ENCODE assay signal across 23 cellular contexts in the genomic region with DNA sequence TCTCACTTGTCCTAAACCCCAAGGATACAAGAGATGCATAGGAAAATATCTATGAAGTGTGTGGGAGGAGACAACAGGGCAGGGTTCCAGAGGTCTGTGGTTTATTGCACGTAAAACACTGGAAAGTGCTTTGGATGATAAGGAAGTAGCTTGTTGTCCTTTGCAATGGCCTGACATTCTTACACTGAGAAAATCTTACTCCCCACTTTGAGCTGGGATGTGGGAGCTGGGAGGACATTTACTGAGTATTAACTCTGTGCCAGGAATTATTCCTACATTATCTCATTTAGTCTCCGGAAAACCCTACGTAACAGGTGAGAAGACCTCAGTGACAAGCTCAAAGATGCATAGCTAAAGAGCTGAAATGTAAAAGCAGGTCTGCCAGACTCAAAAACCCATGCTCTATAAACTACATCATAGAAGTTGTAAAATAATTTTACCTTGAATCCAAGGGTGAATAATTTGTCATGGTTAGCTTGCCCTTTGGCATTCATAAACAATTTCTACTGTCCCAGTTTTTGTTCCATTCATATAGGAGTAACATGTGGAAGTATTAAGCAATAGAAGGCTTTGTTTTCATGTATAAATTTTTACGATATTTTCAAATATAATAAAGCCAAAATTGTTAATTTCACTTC. TPM values are rescaled to one million over a fixed set of nuclear protein-coding genes. Genes with fewer than 3 reads are reported as not detected.
DNase-seq lines count a peak whose midpoint lies in the region; ATAC-seq and TF ChIP-seq lines count a peak whose summit lies in the region.
"Had no signal": no experiment of that assay in that cellular context is flagged by ENCODE, and none has a peak within 500 bp of the region (broad histone marks: within the 10 kb centered on the region; RNA-seq: fewer than 3 reads in every experiment).

No MANE protein-coding gene starts in this region.

- TF ChIP-seq EP300 in tibial nerve (IDR thresholded peaks at IDR 0.05) = no peak

- H3K27me3 Mint-ChIP-seq in MCF 10A (ENCODE audit: insufficient read depth, unreplicated experiment) (no peaks in the 10 kb centered on the region), immature natural killer cell (ENCODE audit: low read depth in 3 of 3) (peaks cover 0 to 4% (median 2%) of the 10 kb centered on the region in 3 donors)
- H3K27me3 Mint-ChIP-seq in activated CD8-positive, alpha-beta memory T cell treated with anti-CD3 and anti-CD28 coated beads, Interleukin-2, amount 10 ng/mL, durations not matched to agents 7 days and 5 days = no peaks in the 10 kb centered on the region
- H3K27me3 Mint-ChIP-seq: stimulated activated naive CD8-positive, alpha-beta T cell treated with anti-CD3 and anti-CD28 coated beads, Interleukin-15, Interleukin-2, amounts not matched to agents 100 ng/mL and 50 ng/mL, for 24 hours had no signal

- no peak for ATAC-seq in activated CD8-positive, alpha-beta memory T cell treated with anti-CD3 and anti-CD28 coated beads, Interleukin-2, amount 10 ng/mL, durations not matched to agents 7 days and 5 days
- ATAC-seq: activated T-helper 17 cell treated with anti-CD3 and anti-CD28 coated beads, Interleukin-2, amount 50 U/mL, for 72 hours; gastroesophageal sphincter; GM12878; GM23338 had no signal

- H3K27ac ChIP-seq in breast epithelium (no peak overlapping the region), SJCRH30 (no peak overlapping the region), tibial nerve (no peak overlapping the region)
- H3K27ac ChIP-seq: coronary artery, gastroesophageal sphincter had no signal

- no peak for TF ChIP-seq CTCF in MCF 10A (IDR thresholded peaks at IDR 0.05; ENCODE audit: unreplicated experiment)
- no peak for TF ChIP-seq CTCF in breast epithelium (IDR thresholded peaks at IDR 0.05)
- no peak for TF ChIP-seq CTCF in fibroblast of pulmonary artery (IDR thresholded peaks at IDR 0.05; ENCODE audit: low read length, missing control alignments)
- TF ChIP-seq CTCF in tibial nerve (IDR thresholded peaks at IDR 0.05) = no peak

- H3K27ac Mint-ChIP-seq in MCF 10A (ENCODE audit: low read depth, unreplicated experiment) (no peak overlapping the region), immature natural killer cell (no peak overlapping the region)
- no peak overlapping the region for H3K27ac Mint-ChIP-seq in activated CD8-positive, alpha-beta memory T cell treated with anti-CD3 and anti-CD28 coated beads, Interleukin-2, amount 10 ng/mL, durations not matched to agents 7 days and 5 days
- H3K27ac Mint-ChIP-seq: activated T-helper 17 cell treated with anti-CD3 and anti-CD28 coated beads, Interleukin-2, amount 50 U/mL, for 72 hours; CD4-positive, alpha-beta memory T cell; GM23338; stimulated activated naive CD8-positive, alpha-beta T cell treated with anti-CD3 and anti-CD28 coated beads, Interleukin-15, Interleukin-2, amounts not matched to agents 100 ng/mL and 50 ng/mL, for 24 hours; T-helper 1 cell treated with Interleukin-12 subunit alpha and Interleukin-12 subunit beta and Interleukin-4 antibody, amounts not matched to agents 30 μg/mL and 1 μg/mL, for 36 hours had no signal

- TF ChIP-seq POLR2A in breast epithelium (IDR thresholded peaks at IDR 0.05) (no peak), tibial nerve (IDR thresholded peaks at IDR 0.05) (no peak)

- H3K4me1 Mint-ChIP-seq in MCF 10A (ENCODE audit: insufficient read depth, unreplicated experiment) = peaks cover 4% of the 10 kb centered on the region
- H3K4me1 Mint-ChIP-seq in immature natural killer cell = peaks cover 0 to under 1% of the 10 kb centered on the region in 2 donors
- no peaks in the 10 kb centered on the region for H3K4me1 Mint-ChIP-seq in activated CD8-positive, alpha-beta memory T cell treated with anti-CD3 and anti-CD28 coated beads, Interleukin-2, amount 10 ng/mL, durations not matched to agents 7 days and 5 days
- H3K4me1 Mint-ChIP-seq: activated T-helper 17 cell treated with anti-CD3 and anti-CD28 coated beads, Interleukin-2, amount 50 U/mL, for 72 hours; CD4-positive, alpha-beta memory T cell; GM23338 had no signal

- H3K36me3 Mint-ChIP-seq in MCF 10A (ENCODE audit: insufficient read depth, unreplicated experiment) (no peaks in the 10 kb centered on the region), immature natural killer cell (peaks cover 37 to 41% (median 38%) of the 10 kb centered on the region in 3 donors)
- peaks cover 26% of the 10 kb centered on the region for H3K36me3 Mint-ChIP-seq in activated CD8-positive, alpha-beta memory T cell treated with anti-CD3 and anti-CD28 coated beads, Interleukin-2, amount 10 ng/mL, durations not matched to agents 7 days and 5 days

- WGBS in tibial nerve, 2 donors = 64 to 70% methylated on average over 4 of the region's 4 CpGs

- intact Hi-C loops in MCF 10A (cut with micrococcal nuclease) = no loop called here
- intact Hi-C loops in breast epithelium (cut with DNase I; ENCODE audit: low total_unique reads) = no loop called here

- DNase-seq in MCF 10A (ENCODE audit: unreplicated experiment) = peak; percentile 19
- no peak for DNase-seq in breast epithelium (ENCODE audit: low spot score in 2 of 2)
- DNase-seq in SJCRH30 = peak; percentile 9 to 37
- peak; percentile 89 for DNase-seq in fibroblast of pulmonary artery (ENCODE audit: low read depth)
- no peak for DNase-seq in immature natural killer cell
- DNase-seq in tibial nerve (ENCODE audit: low spot score in 2 of 2) = no peak
- DNase-seq in activated CD8-positive, alpha-beta memory T cell treated with anti-CD3 and anti-CD28 coated beads, Interleukin-2, amount 10 ng/mL, durations not matched to agents 7 days and 5 days = no peak
- no peak for DNase-seq in germinal center (ENCODE audit: low spot score)
- DNase-seq: ACHN; activated CD4-positive, CD25-positive, alpha-beta regulatory T cell; amniotic stem cell; CD4-positive, alpha-beta memory T cell; mesendoderm; MV-4-11; NCI-H2029 treated with DMSO at 0.1 percent for 48 hours; stimulated activated CD4-positive, alpha-beta T cell treated with anti-CD3 and anti-CD28 coated beads, Interleukin-15, amount 100 ng/mL, for 24 hours had no signal

- H3K9me3 ChIP-seq in breast epithelium = no peaks in the 10 kb centered on the region
- no peaks in the 10 kb centered on the region for H3K9me3 ChIP-seq in SJCRH30 (replicated peaks)
- H3K9me3 ChIP-seq in tibial nerve = no peaks in the 10 kb centered on the region
- H3K9me3 ChIP-seq: gastroesophageal sphincter had no signal

- H3K36me3 ChIP-seq in breast epithelium = no peaks in the 10 kb centered on the region
- no peaks in the 10 kb centered on the region for H3K36me3 ChIP-seq in SJCRH30
- no peaks in the 10 kb centered on the region for H3K36me3 ChIP-seq in tibial nerve
- H3K36me3 ChIP-seq: gastroesophageal sphincter had no signal

- H3K27me3 ChIP-seq in breast epithelium (no peaks in the 10 kb centered on the region), SJCRH30 (no peaks in the 10 kb centered on the region), tibial nerve (no peaks in the 10 kb centered on the region)
- H3K27me3 ChIP-seq: gastroesophageal sphincter had no signal

- CTCF ChIA-PET in MCF 10A (lab: Yijun Ruan, JAX) = no interaction called here
- CTCF ChIA-PET in activated CD8-positive, alpha-beta memory T cell treated with anti-CD3 and anti-CD28 coated beads, Interleukin-2, amount 10 ng/mL, durations not matched to agents 7 days and 5 days (lab: Charles Lee) = interaction anchor here (0.9 kb wide), 1 partner anchor 39 kb away, joined by 3 read pairs; no protein-coding TSS in a partner anchor

- no peak overlapping the region for H3K4me3 ChIP-seq in breast epithelium
- H3K4me3 ChIP-seq in SJCRH30 = no peak overlapping the region
- H3K4me3 ChIP-seq in fibroblast of pulmonary artery (replicated peaks; ENCODE audit: low read depth, low read length) = no peak overlapping the region
- H3K4me3 ChIP-seq in tibial nerve = no peak overlapping the region
- H3K4me3 ChIP-seq: coronary artery, gastroesophageal sphincter, GM12878, GM23338 had no signal

- no TSS peak for BruUV-seq in MCF 10A (replicated peaks; lab: Mats Ljungman, UMichigan)

- H3K9me3 Mint-ChIP-seq in MCF 10A (ENCODE audit: unreplicated experiment) = no peaks in the 10 kb centered on the region
- H3K9me3 Mint-ChIP-seq in immature natural killer cell = no peaks in the 10 kb centered on the region
- no peaks in the 10 kb centered on the region for H3K9me3 Mint-ChIP-seq in activated CD8-positive, alpha-beta memory T cell treated with anti-CD3 and anti-CD28 coated beads, Interleukin-2, amount 10 ng/mL, durations not matched to agents 7 days and 5 days (ENCODE audit: low read depth)

- H3K4me3 Mint-ChIP-seq in MCF 10A (ENCODE audit: unreplicated experiment) (no peak overlapping the region), immature natural killer cell (no peak overlapping the region)
- H3K4me3 Mint-ChIP-seq in activated CD8-positive, alpha-beta memory T cell treated with anti-CD3 and anti-CD28 coated beads, Interleukin-2, amount 10 ng/mL, durations not matched to agents 7 days and 5 days = no peak overlapping the region
- H3K4me3 Mint-ChIP-seq: activated T-helper 17 cell treated with anti-CD3 and anti-CD28 coated beads, Interleukin-2, amount 50 U/mL, for 72 hours; CD4-positive, alpha-beta memory T cell; GM23338; stimulated activated naive CD8-positive, alpha-beta T cell treated with anti-CD3 and anti-CD28 coated beads, Interleukin-15, Interleukin-2, amounts not matched to agents 100 ng/mL and 50 ng/mL, for 24 hours; T-helper 1 cell treated with Interleukin-12 subunit alpha and Interleukin-12 subunit beta and Interleukin-4 antibody, amounts not matched to agents 30 μg/mL and 1 μg/mL, for 36 hours had no signal

- POLR2A ChIA-PET in MCF 10A (lab: Yijun Ruan, JAX) = interaction anchor here (0.8 to 2.0 kb wide), 2 partner anchors 9 to 33 kb away, joined by 3 to 9 read pairs; partner anchors contain the start of gene GALNT3

- H3K4me1 ChIP-seq in breast epithelium = peaks cover 0 to 4% of the 10 kb centered on the region in 2 donors
- H3K4me1 ChIP-seq in SJCRH30 = peaks cover 10% of the 10 kb centered on the region; the same call in 1 of the 2 replicates
- no peaks in the 10 kb centered on the region for H3K4me1 ChIP-seq in tibial nerve
- H3K4me1 ChIP-seq: gastroesophageal sphincter had no signal

RNA-seq across cellular contexts. Expression of gene GALNT3, which starts 9.2 kb away (rescaled TPM):
- total RNA-seq in MCF 10A (2022) = 20.2 and 24.2 TPM in 2 replicates
- total RNA-seq in breast epithelium = 10 to 100 TPM in 2 of 3 donors, 1 to 10 TPM in 1; 2.4 to 58.5 (median 36.7) TPM
- not detected in 2 replicates for total RNA-seq in SJCRH30 (2014; rRNA removed; shearing (Covaris generic))
- 1 to 10 TPM; 7.2 to 7.6 (median 7.4) TPM for polyA plus RNA-seq in immature natural killer cell
- total RNA-seq in tibial nerve = 1 to 10 TPM; 1.0 to 7.9 (median 2.6) TPM
- 10 to 100 TPM; 11.3 to 13.8 TPM for total RNA-seq in activated CD8-positive, alpha-beta memory T cell treated with anti-CD3 and anti-CD28 coated beads, Interleukin-2, amount 10 ng/mL, durations not matched to agents 7 days and 5 days

Comparison
In these comparisons a context has a peak if more than half of its experiments do, and no peak if none do; other contexts are left out.
1. DNase-seq: peak in MCF 10A (single experiment), SJCRH30 (2 of 2) and fibroblast of pulmonary artery (single experiment); none in breast epithelium (0 of 2), immature natural killer cell (0 of 3), tibial nerve (0 of 2), activated CD8-positive, alpha-beta memory T cell treated with anti-CD3 and anti-CD28 coated beads, Interleukin-2, amount 10 ng/mL, durations not matched to agents 7 days and 5 days (single experiment) and germinal center (single experiment).